ENCODE assay signal across 8 cellular contexts in genomic region chr15:64460206-64460736, GRCh38. TPM values are rescaled to one million over a fixed set of nuclear protein-coding genes. Genes with fewer than 3 reads are reported as not detected.
DNase-seq lines count a peak whose midpoint lies in the region; ATAC-seq and TF ChIP-seq lines count a peak whose summit lies in the region.

ZNF609 (plus strand) TSS chr15:64460578; CDS start chr15:64499420, 38,842 bp downstream.

- POLR2A ChIA-PET in activated CD4-positive, alpha-beta memory T cell treated with anti-CD3 and anti-CD28 coated beads, Interleukin-2, amount 10 ng/mL, durations not matched to agents 7 days and 5 days (lab: Charles Lee): interaction anchor here (0.6 to 4.1 kb wide), 15 partner anchors 8 to 434 kb away, joined by 3 to 25 read pairs (median 4); partner anchors contain the start of gene TRIP4

- DNase-seq in 8988T (peak; percentile 82), NCI-H748 treated with DMSO at 0.1 percent for 48 hours (lab: John Stamatoyannopoulos, UW) (peak; percentile 23), dorsolateral prefrontal cortex (peak; percentile 83 to 94 (median 92))
- DNase-seq in activated CD4-positive, alpha-beta memory T cell treated with anti-CD3 and anti-CD28 coated beads, Interleukin-2, amount 10 ng/mL, durations not matched to agents 7 days and 5 days: peak; percentile 89
- DNase-seq in stimulated activated CD4-positive, alpha-beta T cell treated with anti-CD3 and anti-CD28 coated beads, Interleukin-2, amount 100 ng/mL, for 48 hours: peak; percentile 96 to 98

- TF ChIP-seq POLR2A in GM18526 (IDR thresholded peaks at IDR 0.05; ENCODE audit: extremely low read depth, insufficient read length): peak; percentile 70

- peak within 1 kb of the TSS; percentile 87 for H3K4me3 Mint-ChIP-seq in activated CD4-positive, alpha-beta memory T cell treated with anti-CD3 and anti-CD28 coated beads, Interleukin-2, amount 10 ng/mL, durations not matched to agents 7 days and 5 days

- H3K27me3 Mint-ChIP-seq in activated CD4-positive, alpha-beta memory T cell treated with anti-CD3 and anti-CD28 coated beads, Interleukin-2, amount 10 ng/mL, durations not matched to agents 7 days and 5 days: no peaks in the 10 kb centered on the region

- H3K36me3 ChIP-seq in liver (ENCODE audit: control insufficient read depth in 4 of 4, insufficient read depth in 3 of 4, low read depth in 1 of 4, low read length in 3 of 4): no peaks in the 10 kb centered on the region

- TF ChIP-seq CTCF in dorsolateral prefrontal cortex (IDR thresholded peaks at IDR 0.05 in 54 of 56, conservative IDR thresholded peaks at IDR 0.05 in 2 of 56; ENCODE audit: low read depth in 1 of 56, partially characterized antibody in 56 of 56) (peak in 20 of 56 donors; percentile 6 to 43 (median 22)), liver (IDR thresholded peaks at IDR 0.05; ENCODE audit: low read depth, low read length, missing input control) (no peak)

- whole genome bisulfite sequencing in liver: 3% methylated on average over 45 of the region's 45 CpGs

- no peaks in the 10 kb centered on the region for H3K9me3 ChIP-seq in liver (ENCODE audit: control insufficient read depth in 4 of 4, low read length in 3 of 4)

- TF ChIP-seq RAD21 in liver (IDR thresholded peaks at IDR 0.05): peak; percentile 24 to 46

- peaks cover 28% of the 10 kb centered on the region for H3K36me3 Mint-ChIP-seq in activated CD4-positive, alpha-beta memory T cell treated with anti-CD3 and anti-CD28 coated beads, Interleukin-2, amount 10 ng/mL, durations not matched to agents 7 days and 5 days (ENCODE audit: low read depth)

- H3K9me3 Mint-ChIP-seq in activated CD4-positive, alpha-beta memory T cell treated with anti-CD3 and anti-CD28 coated beads, Interleukin-2, amount 10 ng/mL, durations not matched to agents 7 days and 5 days: no peaks in the 10 kb centered on the region

- H3K4me3 ChIP-seq in dorsolateral prefrontal cortex (peak within 1 kb of the TSS; percentile 48 to 82 (median 65)), liver (ENCODE audit: low read depth in 1 of 3, low read length in 3 of 3) (peak within 1 kb of the TSS; percentile 79 to 97 (median 90))

- peak within 1 kb of the TSS in 1 of 2 donors; percentile 78 for H3K9ac ChIP-seq in liver (ENCODE audit: low read depth in 1 of 2, low read length in 2 of 2)

- peaks cover 7 to 53% (median 35%) of the 10 kb centered on the region in 4 donors for H3K4me1 ChIP-seq in liver (ENCODE audit: control insufficient read depth in 4 of 4, insufficient read depth in 4 of 4, low read length in 3 of 4)

- peaks cover 42% of the 10 kb centered on the region for H3K4me1 Mint-ChIP-seq in activated CD4-positive, alpha-beta memory T cell treated with anti-CD3 and anti-CD28 coated beads, Interleukin-2, amount 10 ng/mL, durations not matched to agents 7 days and 5 days

- intact Hi-C loops in dorsolateral prefrontal cortex (cut with DNase I): loop anchor here (5.0 to 10.0 kb wide), 5 partner anchors 42 to 185 kb away; partner anchors contain the start of gene TRIP4 (in 1 of the 2)

- peak within 1 kb of the TSS; percentile 72 for H3K27ac Mint-ChIP-seq in activated CD4-positive, alpha-beta memory T cell treated with anti-CD3 and anti-CD28 coated beads, Interleukin-2, amount 10 ng/mL, durations not matched to agents 7 days and 5 days

- CTCF ChIA-PET in activated CD4-positive, alpha-beta memory T cell treated with anti-CD3 and anti-CD28 coated beads, Interleukin-2, amount 10 ng/mL, durations not matched to agents 7 days and 5 days (lab: Charles Lee): interaction anchor here (0.7 to 1.5 kb wide), 7 partner anchors 9 to 240 kb away, joined by 3 to 7 read pairs (median 3); no protein-coding TSS in a partner anchor

- peak; percentile 42 for ATAC-seq in HG03457 (IDR thresholded peaks at IDR 0.05; ENCODE audit: unreplicated experiment)

- H3K27ac ChIP-seq in dorsolateral prefrontal cortex: peak within 1 kb of the TSS; percentile 62 to 95 (median 86)
- H3K27ac ChIP-seq in liver (ENCODE audit: low read depth in 1 of 2, low read length in 2 of 2): peak within 1 kb of the TSS; percentile 70 to 83

- H3K27me3 ChIP-seq in dorsolateral prefrontal cortex (no peaks in the 10 kb centered on the region), liver (ENCODE audit: control insufficient read depth in 4 of 4, insufficient read depth in 4 of 4, low read length in 3 of 4) (no peaks in the 10 kb centered on the region)

TF ChIP-seq in liver, 16 proteins besides CTCF, POLR2A, EP300 and RAD21:
- no peak for TF ChIP-seq FOXA1 (IDR thresholded peaks at IDR 0.05)
- TF ChIP-seq ZBTB33 (IDR thresholded peaks at IDR 0.05): no peak
- peak; percentile 47 for TF ChIP-seq SP1 (IDR thresholded peaks at IDR 0.05)
- peak; percentile 13 to 49 for TF ChIP-seq RXRA (IDR thresholded peaks at IDR 0.05)
- no peak for TF ChIP-seq HNF4G (IDR thresholded peaks at IDR 0.05)
- peak in 1 of 2 donors; percentile 11 for TF ChIP-seq HNF4A (conservative IDR thresholded peaks at IDR 0.05)
- TF ChIP-seq FOXA2 (IDR thresholded peaks at IDR 0.05): no peak
- TF ChIP-seq YY1 (IDR thresholded peaks at IDR 0.05): peak; percentile 79
- no peak for TF ChIP-seq NR2F2 (IDR thresholded peaks at IDR 0.05)
- TF ChIP-seq JUND (IDR thresholded peaks at IDR 0.05): no peak
- TF ChIP-seq GABPA (IDR thresholded peaks at IDR 0.05 in 1 of 2, conservative IDR thresholded peaks at IDR 0.05 in 1 of 2): peak in 1 of 2 donors; percentile 42
- no peak for TF ChIP-seq TAF1 (conservative IDR thresholded peaks at IDR 0.05)

RNA-seq across cellular contexts. Expression of gene ZNF609, which starts in this region (rescaled TPM):
- 10 to 100 TPM; 30.0 to 34.1 TPM for total RNA-seq in activated CD4-positive, alpha-beta memory T cell treated with anti-CD3 and anti-CD28 coated beads, Interleukin-2, amount 10 ng/mL, durations not matched to agents 7 days and 5 days
- total RNA-seq in dorsolateral prefrontal cortex (10 to 100 TPM; 38.6 to 68.4 (median 55.0) TPM), liver (10 to 100 TPM in 1 of 2 donors, 1 to 10 TPM in 1; 7.1 to 18.1 TPM)
- 1 to 10 TPM; 4.6 to 8.9 TPM for polyA plus RNA-seq in liver

Comparison
In these comparisons a context has a peak if more than half of its experiments do, and no peak if none do; other contexts are left out.
1. Peak in every context shown above with its lines: DNase-seq, ATAC-seq, H3K4me3 ChIP-seq and H3K27ac ChIP-seq.
2. DNase-seq: peak in every context shown above with its lines; median percentile 97 in stimulated activated CD4-positive, alpha-beta T cell treated with anti-CD3 and anti-CD28 coated beads, Interleukin-2, amount 100 ng/mL, for 48 hours; 92 in dorsolateral prefrontal cortex; 89 in activated CD4-positive, alpha-beta memory T cell treated with anti-CD3 and anti-CD28 coated beads, Interleukin-2, amount 10 ng/mL, durations not matched to agents 7 days and 5 days; 82 in 8988T; 23 in NCI-H748 treated with DMSO at 0.1 percent for 48 hours.